In genomic region chr2:240851078-240851861, GRCh38 we compare ENCODE assay signal across 8 cellular contexts. TPM values are rescaled to one million over a fixed set of nuclear protein-coding genes. Genes with fewer than 3 reads are reported as not detected.
A peak's percentile ranks its signal among the peaks of the same experiment; 100 is the strongest.
DNase-seq lines count a peak whose midpoint lies in the region; ATAC-seq and TF ChIP-seq lines count a peak whose summit lies in the region.

No MANE protein-coding gene starts in this region.

- H3K27me3 ChIP-seq in foreskin keratinocyte: peaks cover 2% of the 10 kb centered on the region

- ATAC-seq in foreskin keratinocyte: peak; percentile 73
- no peak for ATAC-seq in GM19467 (IDR thresholded peaks at IDR 0.05; ENCODE audit: unreplicated experiment)

- no peak overlapping the region for H3K4me3 ChIP-seq in GM12864 (ENCODE audit: low read depth, low read length)

- H3K27ac ChIP-seq in foreskin keratinocyte: no peak overlapping the region

- peak; percentile 93 for TF ChIP-seq CTCF in GM12864 (IDR thresholded peaks at IDR 0.05; ENCODE audit: low read depth, low read length, missing control alignments)
- peak; percentile 91 for TF ChIP-seq CTCF in foreskin keratinocyte (conservative IDR thresholded peaks at IDR 0.05)

- H3K4me1 ChIP-seq in foreskin keratinocyte: no peaks in the 10 kb centered on the region

- DNase-seq in GM12864 (ENCODE audit: low read depth) (peak; percentile 39), M059J (ENCODE audit: low read depth) (peak; percentile 52), SHP77 treated with DMSO at 0.1 percent for 48 hours (lab: John Stamatoyannopoulos, UW) (peak; percentile 68), foreskin keratinocyte (peak in 1 of 2 donors; percentile 26), nucleus accumbens (lab: John Stamatoyannopoulos, UW) (peak in 54 of 56 donors; percentile 16 to 93 (median 72)), superior temporal gyrus (ENCODE audit: extremely low spot score) (peak; percentile 93)
- DNase-seq in activated T-helper 9 cell treated with anti-CD3 and anti-CD28 coated beads, Interleukin-2, amount 50 U/mL, for 16 hours (ENCODE audit: low read depth): peak; percentile 70

RNA-seq across cellular contexts. Expression of gene AGXT, which starts 17.4 kb away (rescaled TPM):
- total RNA-seq in M059J (2014; rRNA removed; shearing (Covaris generic)): not detected in 2 replicates
- total RNA-seq in foreskin keratinocyte: not detected in 2 replicates
- not detected in 2 replicates for polyA plus RNA-seq in foreskin keratinocyte

RNA-seq across cellular contexts. Expression of gene KIF1A, which starts 31.3 kb away (rescaled TPM):
- not detected in 2 replicates for total RNA-seq in M059J (2014; rRNA removed; shearing (Covaris generic))
- total RNA-seq in foreskin keratinocyte: not detected in 2 replicates
- polyA plus RNA-seq in foreskin keratinocyte: not detected in 2 replicates

RNA-seq across cellular contexts. Expression of gene MAB21L4, which starts 44.7 kb away (rescaled TPM):
- total RNA-seq in M059J (2014; rRNA removed; shearing (Covaris generic)): not detected in 2 replicates
- 0.14 and 0.17 TPM in 2 replicates for total RNA-seq in foreskin keratinocyte
- polyA plus RNA-seq in foreskin keratinocyte: 0.08 and 0.12 TPM in 2 replicates

RNA-seq across cellular contexts. Expression of gene CROCC2, which starts 54.9 kb away (rescaled TPM):
- total RNA-seq in M059J (2014; rRNA removed; shearing (Covaris generic)): not detected in 2 replicates
- not detected in 2 replicates for total RNA-seq in foreskin keratinocyte
- not detected in 2 replicates for polyA plus RNA-seq in foreskin keratinocyte
